In genomic region chr4:91426725-91427124, GRCh38 we compare ENCODE assay signal across 1 cellular context.
TF ChIP-seq lines count a peak whose summit lies in the region.

No MANE protein-coding gene starts in this region.

TF ChIP-seq in GM12878, 131 proteins besides CTCF, POLR2A, EP300 and RAD21 (continued from another document):
- TF ChIP-seq PBX3 (IDR thresholded peaks at IDR 0.05; ENCODE audit: insufficient replicate concordance, low read depth, low read length), result no peak
- TF ChIP-seq EZH2 (IDR thresholded peaks at IDR 0.05; ENCODE audit: borderline replicate concordance, control insufficient read depth, low read depth, low read length), result no peak
- TF ChIP-seq USF1 (IDR thresholded peaks at IDR 0.05; ENCODE audit: borderline replicate concordance, extremely low read length, insufficient read depth, low read depth, low read length), result no peak
- no peak for TF ChIP-seq TAF1 (IDR thresholded peaks at IDR 0.05; ENCODE audit: borderline replicate concordance, low read depth, low read length)
- TF ChIP-seq SREBF2 (IDR thresholded peaks at IDR 0.05; ENCODE audit: low read length), result no peak
- no peak for TF ChIP-seq EGR1 (IDR thresholded peaks at IDR 0.05; ENCODE audit: borderline replicate concordance in 1 of 2, low read depth in 2 of 2, low read length in 2 of 2)
- TF ChIP-seq REST (IDR thresholded peaks at IDR 0.05; ENCODE audit: low read depth, low read length), result no peak
- TF ChIP-seq HSF1 (IDR thresholded peaks at IDR 0.05; ENCODE audit: low read depth, low read length), result no peak
- no peak for TF ChIP-seq PKNOX1 (IDR thresholded peaks at IDR 0.05)
- no peak for TF ChIP-seq NBN (IDR thresholded peaks at IDR 0.05)
- TF ChIP-seq SIX5 (IDR thresholded peaks at IDR 0.05; ENCODE audit: low read depth, low read length, severe bottlenecking), result no peak
- no peak for TF ChIP-seq RAD51 (IDR thresholded peaks at IDR 0.05)
- no peak for TF ChIP-seq FOXK2 (IDR thresholded peaks at IDR 0.05)
- TF ChIP-seq ATF7 (IDR thresholded peaks at IDR 0.05; ENCODE audit: low read depth), result no peak
TF ChIP-seq in GM12878: peak in this region for 0.
